Comparison of ENCODE assay signal across 8 cellular contexts in the genomic region with DNA sequence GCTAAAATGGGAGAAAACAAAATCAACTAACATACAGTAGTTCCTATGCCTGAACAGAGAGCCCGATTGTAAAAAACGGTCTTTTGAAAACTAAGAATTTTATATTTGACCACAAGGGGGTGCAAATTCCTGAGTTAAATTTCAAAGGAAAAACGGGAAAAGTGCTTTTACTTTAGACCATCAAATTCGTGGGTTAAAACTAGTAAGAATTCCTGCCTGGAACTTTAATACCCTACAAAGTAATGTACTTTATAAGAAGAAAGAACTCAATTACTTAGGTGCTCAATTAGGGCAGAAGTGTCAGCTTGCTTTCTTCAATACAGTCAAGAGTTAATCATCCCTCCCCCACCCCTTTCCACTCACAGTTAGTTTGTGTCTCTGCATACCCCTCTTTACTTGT.
DNase-seq lines count a peak whose midpoint lies in the region; ATAC-seq, FAIRE-seq and TF ChIP-seq lines count a peak whose summit lies in the region.

No MANE protein-coding gene starts in this region.

- no peak overlapping the region for H3K27ac Mint-ChIP-seq in activated T-helper 17 cell treated with anti-CD3 and anti-CD28 coated beads, Interleukin-2, amount 50 U/mL, for 72 hours
- no peak overlapping the region for H3K27ac Mint-ChIP-seq in type B pancreatic cell

- no peaks in the 10 kb centered on the region for H3K27me3 Mint-ChIP-seq in activated T-helper 17 cell treated with anti-CD3 and anti-CD28 coated beads, Interleukin-2, amount 50 U/mL, for 72 hours
- H3K27me3 Mint-ChIP-seq in type B pancreatic cell: peaks cover 3% of the 10 kb centered on the region

- no peaks in the 10 kb centered on the region for H3K9me3 Mint-ChIP-seq in activated T-helper 17 cell treated with anti-CD3 and anti-CD28 coated beads, Interleukin-2, amount 50 U/mL, for 72 hours
- no peaks in the 10 kb centered on the region for H3K9me3 Mint-ChIP-seq in type B pancreatic cell

- DNase-seq in DMS 273 (lab: John Stamatoyannopoulos, UW; ENCODE audit: unreplicated experiment) (peak; percentile 64), DMS 273 treated with DMSO at 0.1 percent for 48 hours (lab: John Stamatoyannopoulos, UW) (no peak), type B pancreatic cell (ENCODE audit: extremely low spot score, unreplicated experiment) (no peak)

- TF ChIP-seq CTCF in LNCAP (IDR thresholded peaks at IDR 0.05): peak; percentile 47; the same call in 1 of the 2 replicates
- TF ChIP-seq CTCF in type B pancreatic cell (conservative IDR thresholded peaks at IDR 0.05): peak; percentile 88

- peaks cover 34% of the 10 kb centered on the region for H3K36me3 Mint-ChIP-seq in activated T-helper 17 cell treated with anti-CD3 and anti-CD28 coated beads, Interleukin-2, amount 50 U/mL, for 72 hours (ENCODE audit: low read depth)
- peaks cover 11% of the 10 kb centered on the region for H3K36me3 Mint-ChIP-seq in type B pancreatic cell

- peak overlapping the region; percentile 97 for H3K4me3 Mint-ChIP-seq in activated T-helper 17 cell treated with anti-CD3 and anti-CD28 coated beads, Interleukin-2, amount 50 U/mL, for 72 hours
- peak overlapping the region; percentile 60 for H3K4me3 Mint-ChIP-seq in type B pancreatic cell

- peak; percentile 99 for FAIRE-seq in islet of Langerhans (lab: Jason Lieb, UNC)

- peaks cover 10% of the 10 kb centered on the region for H3K4me1 Mint-ChIP-seq in activated T-helper 17 cell treated with anti-CD3 and anti-CD28 coated beads, Interleukin-2, amount 50 U/mL, for 72 hours
- peaks cover 20% of the 10 kb centered on the region for H3K4me1 Mint-ChIP-seq in type B pancreatic cell (ENCODE audit: unreplicated experiment)

- no peak for ATAC-seq in activated T-helper 17 cell treated with anti-CD3 and anti-CD28 coated beads, Interleukin-2, amount 50 U/mL, for 72 hours (replicated peaks)
- ATAC-seq in GM18511 (IDR thresholded peaks at IDR 0.05; ENCODE audit: unreplicated experiment) (no peak), GM19324 (IDR thresholded peaks at IDR 0.05; ENCODE audit: low FRiP score, unreplicated experiment) (no peak)
